ENCODE assay signal across 1 cellular context in the genomic region with DNA sequence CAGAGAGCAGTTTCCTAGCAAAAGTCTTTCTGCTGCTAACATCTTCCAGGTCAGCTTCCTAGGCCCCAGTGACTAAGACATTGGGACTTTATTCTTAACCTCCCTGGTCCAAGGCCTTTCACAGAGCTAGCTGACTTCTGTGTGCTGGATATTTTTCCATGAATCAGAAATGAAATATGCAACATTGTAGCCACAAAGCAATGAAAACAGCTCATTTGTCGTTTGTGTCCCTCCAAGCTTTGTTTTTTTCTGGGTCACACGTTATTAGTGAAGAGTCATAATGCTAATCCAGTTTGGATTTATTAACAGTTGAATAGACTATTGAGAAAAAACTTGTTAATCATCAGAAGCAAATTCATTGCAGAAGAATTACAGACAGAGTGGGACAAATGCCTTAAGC.
A peak's percentile ranks its signal among the peaks of the same experiment; 100 is the strongest.
TF ChIP-seq lines count a peak whose summit lies in the region.

No MANE protein-coding gene starts in this region.

TF ChIP-seq in SK-N-SH, 30 proteins besides CTCF, POLR2A, EP300 and RAD21 (continued from another document):
- TF ChIP-seq, protein P1, sequence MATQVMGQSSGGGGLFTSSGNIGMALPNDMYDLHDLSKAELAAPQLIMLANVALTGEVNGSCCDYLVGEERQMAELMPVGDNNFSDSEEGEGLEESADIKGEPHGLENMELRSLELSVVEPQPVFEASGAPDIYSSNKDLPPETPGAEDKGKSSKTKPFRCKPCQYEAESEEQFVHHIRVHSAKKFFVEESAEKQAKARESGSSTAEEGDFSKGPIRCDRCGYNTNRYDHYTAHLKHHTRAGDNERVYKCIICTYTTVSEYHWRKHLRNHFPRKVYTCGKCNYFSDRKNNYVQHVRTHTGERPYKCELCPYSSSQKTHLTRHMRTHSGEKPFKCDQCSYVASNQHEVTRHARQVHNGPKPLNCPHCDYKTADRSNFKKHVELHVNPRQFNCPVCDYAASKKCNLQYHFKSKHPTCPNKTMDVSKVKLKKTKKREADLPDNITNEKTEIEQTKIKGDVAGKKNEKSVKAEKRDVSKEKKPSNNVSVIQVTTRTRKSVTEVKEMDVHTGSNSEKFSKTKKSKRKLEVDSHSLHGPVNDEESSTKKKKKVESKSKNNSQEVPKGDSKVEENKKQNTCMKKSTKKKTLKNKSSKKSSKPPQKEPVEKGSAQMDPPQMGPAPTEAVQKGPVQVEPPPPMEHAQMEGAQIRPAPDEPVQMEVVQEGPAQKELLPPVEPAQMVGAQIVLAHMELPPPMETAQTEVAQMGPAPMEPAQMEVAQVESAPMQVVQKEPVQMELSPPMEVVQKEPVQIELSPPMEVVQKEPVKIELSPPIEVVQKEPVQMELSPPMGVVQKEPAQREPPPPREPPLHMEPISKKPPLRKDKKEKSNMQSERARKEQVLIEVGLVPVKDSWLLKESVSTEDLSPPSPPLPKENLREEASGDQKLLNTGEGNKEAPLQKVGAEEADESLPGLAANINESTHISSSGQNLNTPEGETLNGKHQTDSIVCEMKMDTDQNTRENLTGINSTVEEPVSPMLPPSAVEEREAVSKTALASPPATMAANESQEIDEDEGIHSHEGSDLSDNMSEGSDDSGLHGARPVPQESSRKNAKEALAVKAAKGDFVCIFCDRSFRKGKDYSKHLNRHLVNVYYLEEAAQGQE (IDR thresholded peaks at IDR 0.05; ENCODE audit: low read depth, low read length), result 0 out of 2 replicates have a peak, but pooled peaks have one; percentile 13
- peak; percentile 41; the same call in 1 of the 2 replicates for TF ChIP-seq MEF2A (IDR thresholded peaks at IDR 0.05; ENCODE audit: borderline replicate concordance, low read depth)
- TF ChIP-seq CHD2 (IDR thresholded peaks at IDR 0.05; ENCODE audit: low read length, partially characterized antibody), result no peak
- TF ChIP-seq, protein P2, sequence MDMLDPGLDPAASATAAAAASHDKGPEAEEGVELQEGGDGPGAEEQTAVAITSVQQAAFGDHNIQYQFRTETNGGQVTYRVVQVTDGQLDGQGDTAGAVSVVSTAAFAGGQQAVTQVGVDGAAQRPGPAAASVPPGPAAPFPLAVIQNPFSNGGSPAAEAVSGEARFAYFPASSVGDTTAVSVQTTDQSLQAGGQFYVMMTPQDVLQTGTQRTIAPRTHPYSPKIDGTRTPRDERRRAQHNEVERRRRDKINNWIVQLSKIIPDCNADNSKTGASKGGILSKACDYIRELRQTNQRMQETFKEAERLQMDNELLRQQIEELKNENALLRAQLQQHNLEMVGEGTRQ (IDR thresholded peaks at IDR 0.05; ENCODE audit: borderline replicate concordance, low read depth, low read length), result no peak
- TF ChIP-seq EZH2phosphoT487 (IDR thresholded peaks at IDR 0.05; ENCODE audit: borderline replicate concordance, low read depth), result no peak
- TF ChIP-seq POLR2AphosphoS5 (IDR thresholded peaks at IDR 0.05; ENCODE audit: low read depth, low read length), result no peak
- peak; percentile 62; the same call in 1 of the 2 replicates for TF ChIP-seq NFIC (IDR thresholded peaks at IDR 0.05; ENCODE audit: borderline replicate concordance)
